In genomic region chr2:95333056-95333455, GRCh38 we compare ENCODE assay signal across 17 cellular contexts. TPM values are rescaled to one million over a fixed set of nuclear protein-coding genes. Genes with fewer than 3 reads are reported as not detected.
"Had no signal": no experiment of that assay in that cellular context is flagged by ENCODE, and none has a peak within 500 bp of the region (broad histone marks: within the 10 kb centered on the region; RNA-seq: fewer than 3 reads in every experiment).

No MANE protein-coding gene starts in this region.

- H3K9me3 ChIP-seq: gastrocnemius medialis, heart left ventricle, transverse colon had no signal

- H3K4me3 Mint-ChIP-seq: activated naive CD8-positive, alpha-beta T cell treated with anti-CD3 and anti-CD28 coated beads, Interleukin-2, amount 50 U/mL, for 24 hours; activated T-helper 17 cell treated with anti-CD3 and anti-CD28 coated beads, Interleukin-2, amount 50 U/mL, for 72 hours; effector memory CD8-positive, alpha-beta T cell; memory B cell; natural killer cell had no signal

- H3K36me3 ChIP-seq: gastrocnemius medialis, heart left ventricle, transverse colon had no signal

- H3K27ac ChIP-seq: gastrocnemius medialis had no signal

- H3K9me3 Mint-ChIP-seq: activated naive CD8-positive, alpha-beta T cell treated with anti-CD3 and anti-CD28 coated beads, Interleukin-2, amount 50 U/mL, for 24 hours; activated T-helper 17 cell treated with anti-CD3 and anti-CD28 coated beads, Interleukin-2, amount 50 U/mL, for 72 hours; effector memory CD8-positive, alpha-beta T cell; natural killer cell had no signal

- H3K4me1 Mint-ChIP-seq: activated naive CD8-positive, alpha-beta T cell treated with anti-CD3 and anti-CD28 coated beads, Interleukin-2, amount 50 U/mL, for 24 hours; activated T-helper 17 cell treated with anti-CD3 and anti-CD28 coated beads, Interleukin-2, amount 50 U/mL, for 72 hours; memory B cell; natural killer cell had no signal

- H3K4me1 ChIP-seq: gastrocnemius medialis, heart left ventricle had no signal

- H3K4me3 ChIP-seq: gastrocnemius medialis, heart left ventricle, skin epidermis, transverse colon had no signal

- H3K27ac Mint-ChIP-seq: activated naive CD8-positive, alpha-beta T cell treated with anti-CD3 and anti-CD28 coated beads, Interleukin-2, amount 50 U/mL, for 24 hours; activated T-helper 17 cell treated with anti-CD3 and anti-CD28 coated beads, Interleukin-2, amount 50 U/mL, for 72 hours; effector memory CD8-positive, alpha-beta T cell; memory B cell; natural killer cell had no signal

- H3K36me3 Mint-ChIP-seq: memory B cell, natural killer cell had no signal

- DNase-seq: activated CD4-positive, alpha-beta T cell treated with anti-CD3 and anti-CD28 coated beads, Interleukin-2, amount 50 U/mL, for 4 hours; activated CD4-positive, CD25-positive, alpha-beta regulatory T cell treated with anti-CD3 and anti-CD28 coated beads, Interleukin-2, amount 50 U/mL, for 72 hours; activated naive CD4-positive, alpha-beta T cell treated with Interleukin-2 at 50 U/mL for 16 hours; activated naive CD8-positive, alpha-beta T cell treated with anti-CD3 and anti-CD28 coated beads, Interleukin-2, amount 50 U/mL, for 24 hours; activated T-cell treated with anti-CD3 and anti-CD28 coated beads for 4 hours; dermis blood vessel endothelial cell; effector memory CD8-positive, alpha-beta T cell; gastrocnemius medialis; natural killer cell; stimulated activated CD4-positive, alpha-beta T cell treated with anti-CD3 and anti-CD28 coated beads, Interleukin-4, amount 100 ng/mL, for 24 hours; stimulated activated naive CD4-positive, alpha-beta T cell; transverse colon had no signal

- ATAC-seq: activated naive CD8-positive, alpha-beta T cell treated with anti-CD3 and anti-CD28 coated beads, Interleukin-2, amount 50 U/mL, for 24 hours; activated T-helper 17 cell treated with anti-CD3 and anti-CD28 coated beads, Interleukin-2, amount 50 U/mL, for 72 hours; effector memory CD8-positive, alpha-beta T cell; heart left ventricle; left lobe of liver; natural killer cell had no signal

- H3K27me3 ChIP-seq: gastrocnemius medialis, heart left ventricle, transverse colon had no signal

RNA-seq across cellular contexts. Expression of gene KCNIP3, which starts 35.9 kb away (rescaled TPM):
- total RNA-seq: activated T-helper 17 cell treated with anti-CD3 and anti-CD28 coated beads, Interleukin-2, amount 50 U/mL, for 72 hours had no signal
